In genomic region chr1:90475623-90476022, GRCh38 we compare ENCODE assay signal across 12 cellular contexts.
A peak's percentile ranks its signal among the peaks of the same experiment; 100 is the strongest.
DNase-seq lines count a peak whose midpoint lies in the region; ATAC-seq and TF ChIP-seq lines count a peak whose summit lies in the region.
"Had no signal": no experiment of that assay in that cellular context is flagged by ENCODE, and none has a peak within 500 bp of the region (broad histone marks: within the 10 kb centered on the region; RNA-seq: fewer than 3 reads in every experiment).

No MANE protein-coding gene starts in this region.

- no peak overlapping the region for H3K4me3 ChIP-seq in RWPE2 (ENCODE audit: severe bottlenecking)
- H3K4me3 ChIP-seq: BLaER1 treated with 17β-estradiol and CSF1 and Interleukin-3, amounts not matched to agents 10 nM and 100 nM; mucosa of descending colon had no signal

- H3K9me3 Mint-ChIP-seq in activated T-helper 1 cell treated with anti-CD3 and anti-CD28 coated beads, Interleukin-12 subunit alpha, Interleukin-12 subunit beta, Interleukin-2, Interleukin-4 antibody, amounts not matched to agents 30 ng/mL and 10 ng/mL and 1 ng/mL, durations not matched to agents 14 hours and 24 hours and 36 hours, result no peaks in the 10 kb centered on the region
- H3K9me3 Mint-ChIP-seq: WTC11 had no signal

- peaks cover 2% of the 10 kb centered on the region for H3K27me3 Mint-ChIP-seq in activated T-helper 1 cell treated with anti-CD3 and anti-CD28 coated beads, Interleukin-12 subunit alpha, Interleukin-12 subunit beta, Interleukin-2, Interleukin-4 antibody, amounts not matched to agents 30 ng/mL and 10 ng/mL and 1 ng/mL, durations not matched to agents 14 hours and 24 hours and 36 hours (ENCODE audit: insufficient read depth)

- intact Hi-C loops in activated T-helper 1 cell treated with anti-CD3 and anti-CD28 coated beads, Interleukin-12 subunit alpha, Interleukin-12 subunit beta, Interleukin-2, Interleukin-4 antibody, amounts not matched to agents 30 ng/mL and 10 ng/mL and 1 ng/mL, durations not matched to agents 14 hours and 24 hours and 36 hours (cut with micrococcal nuclease), result no loop called here

- no peaks in the 10 kb centered on the region for H3K4me1 Mint-ChIP-seq in activated T-helper 1 cell treated with anti-CD3 and anti-CD28 coated beads, Interleukin-12 subunit alpha, Interleukin-12 subunit beta, Interleukin-2, Interleukin-4 antibody, amounts not matched to agents 30 ng/mL and 10 ng/mL and 1 ng/mL, durations not matched to agents 14 hours and 24 hours and 36 hours (ENCODE audit: low read depth)
- H3K4me1 Mint-ChIP-seq: WTC11 had no signal

- H3K27me3 ChIP-seq in RWPE2 (ENCODE audit: insufficient read depth, poor library complexity, severe bottlenecking), result peaks cover 12% of the 10 kb centered on the region
- H3K27me3 ChIP-seq: BLaER1 treated with 17β-estradiol and CSF1 and Interleukin-3, amounts not matched to agents 10 nM and 100 nM had no signal

- no peaks in the 10 kb centered on the region for H3K36me3 Mint-ChIP-seq in activated T-helper 1 cell treated with anti-CD3 and anti-CD28 coated beads, Interleukin-12 subunit alpha, Interleukin-12 subunit beta, Interleukin-2, Interleukin-4 antibody, amounts not matched to agents 30 ng/mL and 10 ng/mL and 1 ng/mL, durations not matched to agents 14 hours and 24 hours and 36 hours (ENCODE audit: low read depth)
- H3K36me3 Mint-ChIP-seq: WTC11 had no signal

- no peak overlapping the region for H3K4me3 Mint-ChIP-seq in activated T-helper 1 cell treated with anti-CD3 and anti-CD28 coated beads, Interleukin-12 subunit alpha, Interleukin-12 subunit beta, Interleukin-2, Interleukin-4 antibody, amounts not matched to agents 30 ng/mL and 10 ng/mL and 1 ng/mL, durations not matched to agents 14 hours and 24 hours and 36 hours
- H3K4me3 Mint-ChIP-seq: WTC11 had no signal

- H3K36me3 ChIP-seq in RWPE2 (ENCODE audit: low read depth), result no peaks in the 10 kb centered on the region
- H3K36me3 ChIP-seq: BLaER1 treated with 17β-estradiol and CSF1 and Interleukin-3, amounts not matched to agents 10 nM and 100 nM had no signal

- H3K27ac Mint-ChIP-seq in activated T-helper 1 cell treated with anti-CD3 and anti-CD28 coated beads, Interleukin-12 subunit alpha, Interleukin-12 subunit beta, Interleukin-2, Interleukin-4 antibody, amounts not matched to agents 30 ng/mL and 10 ng/mL and 1 ng/mL, durations not matched to agents 14 hours and 24 hours and 36 hours, result no peak overlapping the region
- H3K27ac Mint-ChIP-seq: WTC11 had no signal

- DNase-seq in H4 (ENCODE audit: low spot score) (peak; percentile 3), RWPE2 (ENCODE audit: low spot score) (no peak), globus pallidus (ENCODE audit: low spot score) (peak; percentile 14), NCI-H2029 treated with DMSO at 0.1 percent for 48 hours (lab: John Stamatoyannopoulos, UW) (no peak)
- DNase-seq in activated T-helper 1 cell treated with anti-CD3 and anti-CD28 coated beads, Interleukin-12 subunit alpha, Interleukin-12 subunit beta, Interleukin-2, Interleukin-4 antibody, amounts not matched to agents 30 ng/mL and 10 ng/mL and 1 ng/mL, durations not matched to agents 14 hours and 24 hours and 36 hours (ENCODE audit: low spot score), result no peak
- DNase-seq: mucosa of descending colon; stimulated activated naive CD4-positive, alpha-beta T cell had no signal

- peak; percentile 26 for TF ChIP-seq CTCF in 22Rv1 (IDR thresholded peaks at IDR 0.05)
- peak; percentile 28 for TF ChIP-seq CTCF in RWPE2 (IDR thresholded peaks at IDR 0.05; ENCODE audit: poor library complexity, severe bottlenecking)

- H3K4me1 ChIP-seq in RWPE2 (ENCODE audit: insufficient read depth, poor library complexity, severe bottlenecking), result no peaks in the 10 kb centered on the region
- H3K4me1 ChIP-seq: BLaER1 treated with 17β-estradiol and CSF1 and Interleukin-3, amounts not matched to agents 10 nM and 100 nM had no signal

- ATAC-seq in RWPE2 (ENCODE audit: low read depth), result no peak
- ATAC-seq in GM19395 (IDR thresholded peaks at IDR 0.05; ENCODE audit: unreplicated experiment), result no peak
- no peak for ATAC-seq in HG03460 (IDR thresholded peaks at IDR 0.05; ENCODE audit: unreplicated experiment)
- ATAC-seq: mucosa of descending colon, WTC11 had no signal

- H3K27ac ChIP-seq in 22Rv1 (no peak overlapping the region), RWPE2 (ENCODE audit: poor library complexity, severe bottlenecking) (no peak overlapping the region)
- H3K27ac ChIP-seq: BLaER1 treated with 17β-estradiol and CSF1 and Interleukin-3, amounts not matched to agents 10 nM and 100 nM had no signal

- no peaks in the 10 kb centered on the region for H3K9me3 ChIP-seq in RWPE2 (ENCODE audit: severe bottlenecking)
- H3K9me3 ChIP-seq: BLaER1 treated with 17β-estradiol and CSF1 and Interleukin-3, amounts not matched to agents 10 nM and 100 nM; mucosa of descending colon had no signal

Comparison
In these comparisons a context has a peak if more than half of its experiments do, and no peak if none do; other contexts are left out.
1. DNase-seq: peak in H4 (single experiment) and globus pallidus (single experiment); none in RWPE2 (single experiment), NCI-H2029 treated with DMSO at 0.1 percent for 48 hours (single experiment) and activated T-helper 1 cell treated with anti-CD3 and anti-CD28 coated beads, Interleukin-12 subunit alpha, Interleukin-12 subunit beta, Interleukin-2, Interleukin-4 antibody, amounts not matched to agents 30 ng/mL and 10 ng/mL and 1 ng/mL, durations not matched to agents 14 hours and 24 hours and 36 hours (single experiment).